In the genomic region with DNA sequence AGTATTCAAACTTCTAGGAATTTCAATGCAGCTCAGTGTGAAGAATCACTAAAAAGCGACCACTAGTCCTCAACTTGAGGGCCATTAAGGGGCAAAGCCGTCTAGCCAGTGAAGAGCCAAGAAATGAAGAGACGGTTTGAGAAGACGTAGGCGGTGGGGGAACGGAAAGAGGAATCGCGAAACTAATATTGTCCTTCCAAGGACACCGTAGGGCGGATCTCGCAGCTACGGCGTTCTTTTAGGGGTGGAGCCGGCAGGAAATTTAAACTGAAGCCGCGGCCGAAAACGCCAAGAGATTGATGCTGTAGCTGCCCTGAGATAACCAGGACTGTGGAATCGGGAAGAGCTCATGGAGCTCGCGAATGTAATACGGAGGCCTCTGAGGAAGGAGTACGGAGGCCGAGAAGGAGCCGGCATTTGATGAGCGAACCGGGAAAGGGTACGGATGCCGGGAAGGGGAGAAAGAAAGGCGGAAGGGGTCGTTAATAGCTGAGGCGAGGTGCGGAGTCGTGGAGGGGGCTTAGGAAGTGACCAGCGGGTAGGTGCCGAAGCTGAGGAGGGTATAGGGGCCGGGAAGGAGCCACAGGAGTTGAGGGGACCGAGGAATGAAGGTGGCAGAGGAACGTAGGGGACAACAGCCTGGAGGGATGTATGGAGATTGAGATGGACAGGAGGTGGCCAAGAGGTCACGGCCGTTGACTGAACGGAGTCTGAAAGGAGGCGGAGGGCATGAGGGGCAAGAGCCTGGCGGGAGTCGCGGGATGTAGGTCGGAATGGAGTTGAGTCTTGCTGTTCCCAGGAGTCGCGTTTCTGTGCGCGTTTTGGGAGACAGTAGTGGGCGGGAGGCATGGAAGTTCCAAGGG, we compare ENCODE assay signal across 1 cellular context.
A peak's percentile ranks its signal among the peaks of the same experiment; 100 is the strongest.
TF ChIP-seq lines count a peak whose summit lies in the region.

A gene with protein sequence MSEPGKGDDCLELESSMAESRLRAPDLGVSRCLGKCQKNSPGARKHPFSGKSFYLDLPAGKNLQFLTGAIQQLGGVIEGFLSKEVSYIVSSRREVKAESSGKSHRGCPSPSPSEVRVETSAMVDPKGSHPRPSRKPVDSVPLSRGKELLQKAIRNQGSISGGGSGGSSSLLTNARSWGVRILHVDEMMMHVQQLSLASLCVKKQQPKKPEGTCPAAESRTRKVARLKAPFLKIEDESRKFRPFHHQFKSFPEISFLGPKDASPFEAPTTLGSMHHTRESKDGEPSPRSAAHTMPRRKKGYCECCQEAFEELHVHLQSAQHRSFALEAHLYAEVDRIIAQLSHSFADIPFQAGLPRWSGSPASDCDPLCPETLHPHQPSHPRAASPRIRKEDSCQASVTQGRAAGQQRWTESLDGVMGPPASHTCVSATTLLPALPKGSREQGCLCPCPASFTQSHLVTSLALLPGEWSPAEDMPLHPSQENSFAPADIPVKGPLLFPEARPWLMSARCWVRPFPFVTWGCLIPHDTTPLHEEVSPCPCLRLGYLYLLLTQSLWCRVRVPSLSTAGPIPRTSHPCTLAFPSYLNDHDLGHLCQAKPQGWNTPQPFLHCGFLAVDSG (plus strand): TSS at position 265 of the 863 bp plus-strand sequence. CDS start 156 bp downstream, at position 421.

TF ChIP-seq in HepG2, 621 proteins besides CTCF, POLR2A, EP300 and RAD21 (continued from another document and continues in another):
- TF ChIP-seq, protein P1, sequence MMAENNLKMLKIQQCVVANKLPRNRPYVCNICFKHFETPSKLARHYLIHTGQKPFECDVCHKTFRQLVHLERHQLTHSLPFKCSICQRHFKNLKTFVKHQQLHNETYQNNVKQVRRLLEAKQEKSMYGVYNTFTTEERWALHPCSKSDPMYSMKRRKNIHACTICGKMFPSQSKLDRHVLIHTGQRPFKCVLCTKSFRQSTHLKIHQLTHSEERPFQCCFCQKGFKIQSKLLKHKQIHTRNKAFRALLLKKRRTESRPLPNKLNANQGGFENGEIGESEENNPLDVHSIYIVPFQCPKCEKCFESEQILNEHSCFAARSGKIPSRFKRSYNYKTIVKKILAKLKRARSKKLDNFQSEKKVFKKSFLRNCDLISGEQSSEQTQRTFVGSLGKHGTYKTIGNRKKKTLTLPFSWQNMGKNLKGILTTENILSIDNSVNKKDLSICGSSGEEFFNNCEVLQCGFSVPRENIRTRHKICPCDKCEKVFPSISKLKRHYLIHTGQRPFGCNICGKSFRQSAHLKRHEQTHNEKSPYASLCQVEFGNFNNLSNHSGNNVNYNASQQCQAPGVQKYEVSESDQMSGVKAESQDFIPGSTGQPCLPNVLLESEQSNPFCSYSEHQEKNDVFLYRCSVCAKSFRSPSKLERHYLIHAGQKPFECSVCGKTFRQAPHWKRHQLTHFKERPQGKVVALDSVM (CRISPR knock-in tag; IDR thresholded peaks at IDR 0.05): 0 out of 2 replicates have a peak, but pooled peaks have one; percentile 12
- TF ChIP-seq CBFB (CRISPR knock-in tag; IDR thresholded peaks at IDR 0.05) (peak; percentile 53; the same call in 1 of the 2 replicates), RCOR2 (CRISPR knock-in tag; IDR thresholded peaks at IDR 0.05) (no peak), CBX2 (IDR thresholded peaks at IDR 0.05; ENCODE audit: low read depth, low read length) (no peak), CBX2 (CRISPR knock-in tag; IDR thresholded peaks at IDR 0.05; ENCODE audit: low read depth) (0 out of 2 replicates have a peak, but pooled peaks have one; percentile 27), AHR (CRISPR knock-in tag; IDR thresholded peaks at IDR 0.05) (peak; percentile 20; the same call in 1 of the 2 replicates), PHB2 (IDR thresholded peaks at IDR 0.05; ENCODE audit: partially characterized antibody) (no peak), MBNL3 (CRISPR knock-in tag; conservative IDR thresholded peaks at IDR 0.05) (no peak), ZNF552 (CRISPR knock-in tag; IDR thresholded peaks at IDR 0.05; ENCODE audit: borderline replicate concordance) (no peak; the same call in 1 of the 2 replicates), ZSCAN31 (CRISPR knock-in tag; IDR thresholded peaks at IDR 0.05; ENCODE audit: low read depth) (no peak), JUNB (CRISPR knock-in tag; IDR thresholded peaks at IDR 0.05; ENCODE audit: borderline replicate concordance) (peak; percentile 88), MTF2 (CRISPR knock-in tag; IDR thresholded peaks at IDR 0.05; ENCODE audit: borderline replicate concordance) (0 out of 2 replicates have a peak, but pooled peaks have one; percentile 49), ZNF282 (IDR thresholded peaks at IDR 0.05; ENCODE audit: partially characterized antibody) (no peak), GATAD2A (CRISPR knock-in tag; IDR thresholded peaks at IDR 0.05) (peak; percentile 69), ARNTL (CRISPR knock-in tag; IDR thresholded peaks at IDR 0.05) (peak; percentile 57; the same call in 1 of the 2 replicates), KLF12 (CRISPR knock-in tag; IDR thresholded peaks at IDR 0.05; ENCODE audit: borderline replicate concordance) (peak; percentile 63; the same call in 1 of the 2 replicates), KLF6 (CRISPR knock-in tag; IDR thresholded peaks at IDR 0.05) (peak; percentile 47)
- TF ChIP-seq, protein P2, sequence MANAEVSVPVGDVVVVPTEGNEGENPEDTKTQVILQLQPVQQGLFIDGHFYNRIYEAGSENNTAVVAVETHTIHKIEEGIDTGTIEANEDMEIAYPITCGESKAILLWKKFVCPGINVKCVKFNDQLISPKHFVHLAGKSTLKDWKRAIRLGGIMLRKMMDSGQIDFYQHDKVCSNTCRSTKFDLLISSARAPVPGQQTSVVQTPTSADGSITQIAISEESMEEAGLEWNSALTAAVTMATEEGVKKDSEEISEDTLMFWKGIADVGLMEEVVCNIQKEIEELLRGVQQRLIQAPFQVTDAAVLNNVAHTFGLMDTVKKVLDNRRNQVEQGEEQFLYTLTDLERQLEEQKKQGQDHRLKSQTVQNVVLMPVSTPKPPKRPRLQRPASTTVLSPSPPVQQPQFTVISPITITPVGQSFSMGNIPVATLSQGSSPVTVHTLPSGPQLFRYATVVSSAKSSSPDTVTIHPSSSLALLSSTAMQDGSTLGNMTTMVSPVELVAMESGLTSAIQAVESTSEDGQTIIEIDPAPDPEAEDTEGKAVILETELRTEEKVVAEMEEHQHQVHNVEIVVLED (CRISPR knock-in tag; IDR thresholded peaks at IDR 0.05; ENCODE audit: borderline replicate concordance): peak; percentile 80; the same call in 1 of the 2 replicates
- TF ChIP-seq, protein P3, sequence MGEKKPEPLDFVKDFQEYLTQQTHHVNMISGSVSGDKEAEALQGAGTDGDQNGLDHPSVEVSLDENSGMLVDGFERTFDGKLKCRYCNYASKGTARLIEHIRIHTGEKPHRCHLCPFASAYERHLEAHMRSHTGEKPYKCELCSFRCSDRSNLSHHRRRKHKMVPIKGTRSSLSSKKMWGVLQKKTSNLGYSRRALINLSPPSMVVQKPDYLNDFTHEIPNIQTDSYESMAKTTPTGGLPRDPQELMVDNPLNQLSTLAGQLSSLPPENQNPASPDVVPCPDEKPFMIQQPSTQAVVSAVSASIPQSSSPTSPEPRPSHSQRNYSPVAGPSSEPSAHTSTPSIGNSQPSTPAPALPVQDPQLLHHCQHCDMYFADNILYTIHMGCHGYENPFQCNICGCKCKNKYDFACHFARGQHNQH (CRISPR knock-in tag; IDR thresholded peaks at IDR 0.05): peak; percentile 78
- TF ChIP-seq, protein P4, sequence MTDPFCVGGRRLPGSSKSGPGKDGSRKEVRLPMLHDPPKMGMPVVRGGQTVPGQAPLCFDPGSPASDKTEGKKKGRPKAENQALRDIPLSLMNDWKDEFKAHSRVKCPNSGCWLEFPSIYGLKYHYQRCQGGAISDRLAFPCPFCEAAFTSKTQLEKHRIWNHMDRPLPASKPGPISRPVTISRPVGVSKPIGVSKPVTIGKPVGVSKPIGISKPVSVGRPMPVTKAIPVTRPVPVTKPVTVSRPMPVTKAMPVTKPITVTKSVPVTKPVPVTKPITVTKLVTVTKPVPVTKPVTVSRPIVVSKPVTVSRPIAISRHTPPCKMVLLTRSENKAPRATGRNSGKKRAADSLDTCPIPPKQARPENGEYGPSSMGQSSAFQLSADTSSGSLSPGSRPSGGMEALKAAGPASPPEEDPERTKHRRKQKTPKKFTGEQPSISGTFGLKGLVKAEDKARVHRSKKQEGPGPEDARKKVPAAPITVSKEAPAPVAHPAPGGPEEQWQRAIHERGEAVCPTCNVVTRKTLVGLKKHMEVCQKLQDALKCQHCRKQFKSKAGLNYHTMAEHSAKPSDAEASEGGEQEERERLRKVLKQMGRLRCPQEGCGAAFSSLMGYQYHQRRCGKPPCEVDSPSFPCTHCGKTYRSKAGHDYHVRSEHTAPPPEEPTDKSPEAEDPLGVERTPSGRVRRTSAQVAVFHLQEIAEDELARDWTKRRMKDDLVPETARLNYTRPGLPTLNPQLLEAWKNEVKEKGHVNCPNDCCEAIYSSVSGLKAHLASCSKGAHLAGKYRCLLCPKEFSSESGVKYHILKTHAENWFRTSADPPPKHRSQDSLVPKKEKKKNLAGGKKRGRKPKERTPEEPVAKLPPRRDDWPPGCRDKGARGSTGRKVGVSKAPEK (CRISPR knock-in tag; IDR thresholded peaks at IDR 0.05; ENCODE audit: borderline replicate concordance): 0 out of 2 replicates have a peak, but pooled peaks have one; percentile 67
- TF ChIP-seq, protein P5, sequence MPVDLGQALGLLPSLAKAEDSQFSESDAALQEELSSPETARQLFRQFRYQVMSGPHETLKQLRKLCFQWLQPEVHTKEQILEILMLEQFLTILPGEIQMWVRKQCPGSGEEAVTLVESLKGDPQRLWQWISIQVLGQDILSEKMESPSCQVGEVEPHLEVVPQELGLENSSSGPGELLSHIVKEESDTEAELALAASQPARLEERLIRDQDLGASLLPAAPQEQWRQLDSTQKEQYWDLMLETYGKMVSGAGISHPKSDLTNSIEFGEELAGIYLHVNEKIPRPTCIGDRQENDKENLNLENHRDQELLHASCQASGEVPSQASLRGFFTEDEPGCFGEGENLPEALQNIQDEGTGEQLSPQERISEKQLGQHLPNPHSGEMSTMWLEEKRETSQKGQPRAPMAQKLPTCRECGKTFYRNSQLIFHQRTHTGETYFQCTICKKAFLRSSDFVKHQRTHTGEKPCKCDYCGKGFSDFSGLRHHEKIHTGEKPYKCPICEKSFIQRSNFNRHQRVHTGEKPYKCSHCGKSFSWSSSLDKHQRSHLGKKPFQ (CRISPR knock-in tag; IDR thresholded peaks at IDR 0.05; ENCODE audit: insufficient replicate concordance): peak; percentile 26
- TF ChIP-seq, protein P6, sequence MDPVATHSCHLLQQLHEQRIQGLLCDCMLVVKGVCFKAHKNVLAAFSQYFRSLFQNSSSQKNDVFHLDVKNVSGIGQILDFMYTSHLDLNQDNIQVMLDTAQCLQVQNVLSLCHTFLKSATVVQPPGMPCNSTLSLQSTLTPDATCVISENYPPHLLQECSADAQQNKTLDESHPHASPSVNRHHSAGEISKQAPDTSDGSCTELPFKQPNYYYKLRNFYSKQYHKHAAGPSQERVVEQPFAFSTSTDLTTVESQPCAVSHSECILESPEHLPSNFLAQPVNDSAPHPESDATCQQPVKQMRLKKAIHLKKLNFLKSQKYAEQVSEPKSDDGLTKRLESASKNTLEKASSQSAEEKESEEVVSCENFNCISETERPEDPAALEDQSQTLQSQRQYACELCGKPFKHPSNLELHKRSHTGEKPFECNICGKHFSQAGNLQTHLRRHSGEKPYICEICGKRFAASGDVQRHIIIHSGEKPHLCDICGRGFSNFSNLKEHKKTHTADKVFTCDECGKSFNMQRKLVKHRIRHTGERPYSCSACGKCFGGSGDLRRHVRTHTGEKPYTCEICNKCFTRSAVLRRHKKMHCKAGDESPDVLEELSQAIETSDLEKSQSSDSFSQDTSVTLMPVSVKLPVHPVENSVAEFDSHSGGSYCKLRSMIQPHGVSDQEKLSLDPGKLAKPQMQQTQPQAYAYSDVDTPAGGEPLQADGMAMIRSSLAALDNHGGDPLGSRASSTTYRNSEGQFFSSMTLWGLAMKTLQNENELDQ (CRISPR knock-in tag; IDR thresholded peaks at IDR 0.05; ENCODE audit: borderline replicate concordance): no peak
- TF ChIP-seq, protein P7, sequence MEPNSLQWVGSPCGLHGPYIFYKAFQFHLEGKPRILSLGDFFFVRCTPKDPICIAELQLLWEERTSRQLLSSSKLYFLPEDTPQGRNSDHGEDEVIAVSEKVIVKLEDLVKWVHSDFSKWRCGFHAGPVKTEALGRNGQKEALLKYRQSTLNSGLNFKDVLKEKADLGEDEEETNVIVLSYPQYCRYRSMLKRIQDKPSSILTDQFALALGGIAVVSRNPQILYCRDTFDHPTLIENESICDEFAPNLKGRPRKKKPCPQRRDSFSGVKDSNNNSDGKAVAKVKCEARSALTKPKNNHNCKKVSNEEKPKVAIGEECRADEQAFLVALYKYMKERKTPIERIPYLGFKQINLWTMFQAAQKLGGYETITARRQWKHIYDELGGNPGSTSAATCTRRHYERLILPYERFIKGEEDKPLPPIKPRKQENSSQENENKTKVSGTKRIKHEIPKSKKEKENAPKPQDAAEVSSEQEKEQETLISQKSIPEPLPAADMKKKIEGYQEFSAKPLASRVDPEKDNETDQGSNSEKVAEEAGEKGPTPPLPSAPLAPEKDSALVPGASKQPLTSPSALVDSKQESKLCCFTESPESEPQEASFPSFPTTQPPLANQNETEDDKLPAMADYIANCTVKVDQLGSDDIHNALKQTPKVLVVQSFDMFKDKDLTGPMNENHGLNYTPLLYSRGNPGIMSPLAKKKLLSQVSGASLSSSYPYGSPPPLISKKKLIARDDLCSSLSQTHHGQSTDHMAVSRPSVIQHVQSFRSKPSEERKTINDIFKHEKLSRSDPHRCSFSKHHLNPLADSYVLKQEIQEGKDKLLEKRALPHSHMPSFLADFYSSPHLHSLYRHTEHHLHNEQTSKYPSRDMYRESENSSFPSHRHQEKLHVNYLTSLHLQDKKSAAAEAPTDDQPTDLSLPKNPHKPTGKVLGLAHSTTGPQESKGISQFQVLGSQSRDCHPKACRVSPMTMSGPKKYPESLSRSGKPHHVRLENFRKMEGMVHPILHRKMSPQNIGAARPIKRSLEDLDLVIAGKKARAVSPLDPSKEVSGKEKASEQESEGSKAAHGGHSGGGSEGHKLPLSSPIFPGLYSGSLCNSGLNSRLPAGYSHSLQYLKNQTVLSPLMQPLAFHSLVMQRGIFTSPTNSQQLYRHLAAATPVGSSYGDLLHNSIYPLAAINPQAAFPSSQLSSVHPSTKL (CRISPR knock-in tag; IDR thresholded peaks at IDR 0.05): peak; percentile 64
- TF ChIP-seq, protein P8, sequence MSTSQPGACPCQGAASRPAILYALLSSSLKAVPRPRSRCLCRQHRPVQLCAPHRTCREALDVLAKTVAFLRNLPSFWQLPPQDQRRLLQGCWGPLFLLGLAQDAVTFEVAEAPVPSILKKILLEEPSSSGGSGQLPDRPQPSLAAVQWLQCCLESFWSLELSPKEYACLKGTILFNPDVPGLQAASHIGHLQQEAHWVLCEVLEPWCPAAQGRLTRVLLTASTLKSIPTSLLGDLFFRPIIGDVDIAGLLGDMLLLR (CRISPR knock-in tag; IDR thresholded peaks at IDR 0.05): peak; percentile 74
- TF ChIP-seq, protein P9, sequence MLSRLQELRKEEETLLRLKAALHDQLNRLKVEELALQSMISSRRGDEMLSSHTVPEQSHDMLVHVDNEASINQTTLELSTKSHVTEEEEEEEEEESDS (CRISPR knock-in tag; IDR thresholded peaks at IDR 0.05; ENCODE audit: borderline replicate concordance): peak; percentile 87; the same call in 1 of the 2 replicates
- TF ChIP-seq, protein P10, sequence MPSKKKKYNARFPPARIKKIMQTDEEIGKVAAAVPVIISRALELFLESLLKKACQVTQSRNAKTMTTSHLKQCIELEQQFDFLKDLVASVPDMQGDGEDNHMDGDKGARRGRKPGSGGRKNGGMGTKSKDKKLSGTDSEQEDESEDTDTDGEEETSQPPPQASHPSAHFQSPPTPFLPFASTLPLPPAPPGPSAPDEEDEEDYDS (CRISPR knock-in tag; IDR thresholded peaks at IDR 0.05): peak; percentile 81
- TF ChIP-seq, protein P11, sequence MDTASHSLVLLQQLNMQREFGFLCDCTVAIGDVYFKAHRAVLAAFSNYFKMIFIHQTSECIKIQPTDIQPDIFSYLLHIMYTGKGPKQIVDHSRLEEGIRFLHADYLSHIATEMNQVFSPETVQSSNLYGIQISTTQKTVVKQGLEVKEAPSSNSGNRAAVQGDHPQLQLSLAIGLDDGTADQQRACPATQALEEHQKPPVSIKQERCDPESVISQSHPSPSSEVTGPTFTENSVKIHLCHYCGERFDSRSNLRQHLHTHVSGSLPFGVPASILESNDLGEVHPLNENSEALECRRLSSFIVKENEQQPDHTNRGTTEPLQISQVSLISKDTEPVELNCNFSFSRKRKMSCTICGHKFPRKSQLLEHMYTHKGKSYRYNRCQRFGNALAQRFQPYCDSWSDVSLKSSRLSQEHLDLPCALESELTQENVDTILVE (CRISPR knock-in tag; IDR thresholded peaks at IDR 0.05): peak; percentile 56; the same call in 1 of the 2 replicates
